8 cellular contexts compared by ENCODE assay signal in genomic region chr6:83808005-83808404, GRCh38.
"Had no signal": no experiment of that assay in that cellular context is flagged by ENCODE, and none has a peak within 500 bp of the region (broad histone marks: within the 10 kb centered on the region; RNA-seq: fewer than 3 reads in every experiment).

No MANE protein-coding gene starts in this region.

- DNase-seq: GM23248, GOT3, H7, HFFc6, IMR-90, KG1 had no signal

- ATAC-seq: HCT116, K562 had no signal
